ENCODE assay signal across 8 cellular contexts in genomic region chr16:65449526-65449925, GRCh38.
"Had no signal": no experiment of that assay in that cellular context is flagged by ENCODE, and none has a peak within 500 bp of the region (broad histone marks: within the 10 kb centered on the region; RNA-seq: fewer than 3 reads in every experiment).

No MANE protein-coding gene starts in this region.

- H3K4me2 ChIP-seq: KMS-11 had no signal

- FAIRE-seq: HTR-8/SVneo had no signal

- H3K4me3 ChIP-seq: GM23248, HAP-1 had no signal

- H3K9ac ChIP-seq: GM23248, KMS-11 had no signal

- H2AFZ ChIP-seq: GM23248 had no signal

- H3K27ac ChIP-seq: GM23248, KMS-11 had no signal

- H3K9me3 ChIP-seq: HAP-1 had no signal

- DNase-seq: GM23248, GOT3, H7, Karpas-422, KBM-7 had no signal

- H3K4me1 ChIP-seq: HAP-1 had no signal

- H3K36me3 ChIP-seq: HAP-1 had no signal
